Comparison of ENCODE assay signal across 22 cellular contexts in genomic region chr16:1335211-1335971, GRCh38. TPM values are rescaled to one million over a fixed set of nuclear protein-coding genes. Genes with fewer than 3 reads are reported as not detected.
DNase-seq lines count a peak whose midpoint lies in the region; ATAC-seq and TF ChIP-seq lines count a peak whose summit lies in the region.
"Had no signal": no experiment of that assay in that cellular context is flagged by ENCODE, and none has a peak within 500 bp of the region (broad histone marks: within the 10 kb centered on the region; RNA-seq: fewer than 3 reads in every experiment).

No MANE protein-coding gene starts in this region.

- H3K27me3 Mint-ChIP-seq in brain (peaks cover 47% of the 10 kb centered on the region), naive B cell (peaks cover 0 to 22% (median 0%) of the 10 kb centered on the region in 3 donors)

- TF ChIP-seq EP300 in Ishikawa (IDR thresholded peaks at IDR 0.05; ENCODE audit: borderline replicate concordance), result no peak

- H3K36me3 Mint-ChIP-seq in brain, result no peaks in the 10 kb centered on the region
- no peaks in the 10 kb centered on the region for H3K36me3 Mint-ChIP-seq in naive B cell
- H3K36me3 Mint-ChIP-seq: activated CD8-positive, alpha-beta memory T cell treated with anti-CD3 and anti-CD28 coated beads, Interleukin-2, amount 10 ng/mL, durations not matched to agents 7 days and 5 days had no signal

- H4K20me1 ChIP-seq in BLaER1 treated with 17β-estradiol and CSF1 and Interleukin-3, amounts not matched to agents 10 nM and 100 nM, result peaks cover 0 to 79% (median 52%) of the 10 kb centered on the region in 11 experiments; a peak in 18 of 22 replicates

- peak overlapping the region; percentile 64 to 90 (median 86) for H3K27ac Mint-ChIP-seq in brain
- H3K27ac Mint-ChIP-seq in naive B cell, result peak overlapping the region in 4 of 6 donors; percentile 28 to 87 (median 48)
- H3K27ac Mint-ChIP-seq: activated CD8-positive, alpha-beta memory T cell treated with anti-CD3 and anti-CD28 coated beads, Interleukin-2, amount 10 ng/mL, durations not matched to agents 7 days and 5 days had no signal

- H3K4me1 Mint-ChIP-seq in brain, result peaks cover 41% of the 10 kb centered on the region
- peaks cover 13 to 25% (median 17%) of the 10 kb centered on the region in 3 donors for H3K4me1 Mint-ChIP-seq in naive B cell

- no peaks in the 10 kb centered on the region for H3K9me3 Mint-ChIP-seq in brain
- H3K9me3 Mint-ChIP-seq in naive B cell, result peaks cover 0 to 1% (median 0%) of the 10 kb centered on the region in 7 donors

- peak overlapping the region in 8 of 11 experiments; percentile 24 to 65 (median 50); a peak in 14 of 22 replicates for H3K4me2 ChIP-seq in BLaER1 treated with 17β-estradiol and CSF1 and Interleukin-3, amounts not matched to agents 10 nM and 100 nM

- no peak for DNase-seq in naive B cell
- no peak for DNase-seq in MV-4-11 (lab: John Stamatoyannopoulos, UW)
- no peak for DNase-seq in DMS153 (lab: John Stamatoyannopoulos, UW)
- no peak for DNase-seq in NCI-H187 treated with DMSO at 0.1 percent for 48 hours (lab: John Stamatoyannopoulos, UW)
- DNase-seq: activated CD4-positive, alpha-beta T cell treated with anti-CD3 and anti-CD28 coated beads for 1 hour; activated CD8-positive, alpha-beta memory T cell treated with anti-CD3 and anti-CD28 coated beads, Interleukin-2, amount 10 ng/mL, durations not matched to agents 7 days and 5 days; activated effector memory CD4-positive, alpha-beta T cell treated with anti-CD3 and anti-CD28 coated beads, Interleukin-2, amount 50 U/mL, for 16 hours; BE2C; central memory CD4-positive, alpha-beta T cell; DMS53; GM23248; left cardiac atrium; NCI-H226; stimulated activated CD4-positive, alpha-beta T cell treated with anti-CD3 and anti-CD28 coated beads, Interleukin-4, amount 100 ng/mL, for 4 hours; stimulated activated CD8-positive, alpha-beta memory T cell treated with anti-CD3 and anti-CD28 coated beads, Interleukin-4, amount 100 ng/mL, for 48 hours; T1000 had no signal

- ATAC-seq in naive B cell (ENCODE audit: low read depth in 2 of 2), result no peak
- ATAC-seq in HG03565 (IDR thresholded peaks at IDR 0.05; ENCODE audit: unreplicated experiment), result no peak
- ATAC-seq: activated CD8-positive, alpha-beta memory T cell treated with anti-CD3 and anti-CD28 coated beads, Interleukin-2, amount 10 ng/mL, durations not matched to agents 7 days and 5 days; HepG2; left cardiac atrium had no signal

- H3K27ac ChIP-seq in BLaER1 treated with 17β-estradiol and CSF1 and Interleukin-3, amounts not matched to agents 10 nM and 100 nM, result no peak overlapping the region
- H3K27ac ChIP-seq: GM23248, parathyroid adenoma had no signal

- H3K36me3 ChIP-seq in BLaER1 treated with 17β-estradiol and CSF1 and Interleukin-3, amounts not matched to agents 10 nM and 100 nM, result no peaks in the 10 kb centered on the region
- H3K36me3 ChIP-seq: BE2C had no signal

- no peak overlapping the region for H3K4me3 ChIP-seq in BLaER1 treated with 17β-estradiol and CSF1 and Interleukin-3, amounts not matched to agents 10 nM and 100 nM
- H3K4me3 ChIP-seq: GM23248 had no signal

- no peak overlapping the region for H3K9ac ChIP-seq in BLaER1 treated with 17β-estradiol and CSF1 and Interleukin-3, amounts not matched to agents 10 nM and 100 nM
- H3K9ac ChIP-seq: GM23248, parathyroid adenoma had no signal

- H3K4me1 ChIP-seq in BLaER1 treated with 17β-estradiol and CSF1 and Interleukin-3, amounts not matched to agents 10 nM and 100 nM, result peaks cover 16 to 76% (median 68%) of the 10 kb centered on the region in 10 experiments

- no peak for TF ChIP-seq RAD21 in Ishikawa (IDR thresholded peaks at IDR 0.05; ENCODE audit: low read depth)

- peaks cover 0 to 8% (median 2%) of the 10 kb centered on the region in 11 experiments; a peak in 17 of 22 replicates for H3K9me3 ChIP-seq in BLaER1 treated with 17β-estradiol and CSF1 and Interleukin-3, amounts not matched to agents 10 nM and 100 nM (replicated peaks in 1 of 11)

- TF ChIP-seq CTCF in brain (conservative IDR thresholded peaks at IDR 0.05), result no peak

- H3K27me3 ChIP-seq in BLaER1 treated with 17β-estradiol and CSF1 and Interleukin-3, amounts not matched to agents 10 nM and 100 nM, result peaks cover 63 to 81% (median 76%) of the 10 kb centered on the region in 11 experiments

- peak overlapping the region; percentile 59 to 79 (median 75) for H3K4me3 Mint-ChIP-seq in brain
- peak overlapping the region in 2 of 8 donors; percentile 51 to 73 for H3K4me3 Mint-ChIP-seq in naive B cell
- H3K4me3 Mint-ChIP-seq: activated CD8-positive, alpha-beta memory T cell treated with anti-CD3 and anti-CD28 coated beads, Interleukin-2, amount 10 ng/mL, durations not matched to agents 7 days and 5 days had no signal

TF ChIP-seq in Ishikawa, 13 proteins besides CTCF, POLR2A, EP300 and RAD21:
- TF ChIP-seq TAF1 (IDR thresholded peaks at IDR 0.05; ENCODE audit: low read depth), result 0 out of 2 replicates have a peak, but pooled peaks have one; percentile 25
- no peak for TF ChIP-seq ZBTB7A (IDR thresholded peaks at IDR 0.05; ENCODE audit: low read depth)
TF ChIP-seq in Ishikawa: peak in this region for 1.

RNA-seq across cellular contexts. Expression of gene BAIAP3, which starts 1.9 kb away (rescaled TPM):
- 42.8 TPM for polyA plus RNA-seq in brain (ENCODE audit: insufficient read depth, low read depth, low replicate concordance)
- polyA plus RNA-seq in naive B cell (ENCODE audit: low read depth in 6 of 6), result 1 to 10 TPM in 1 of 6 donors, under 1 TPM in 4, not detected in 1; 0.20 to 1.3 (median 0.67) TPM

RNA-seq across cellular contexts. Expression of gene TSR3, which starts 16.3 kb away (rescaled TPM):
- polyA plus RNA-seq in brain (ENCODE audit: insufficient read depth, low read depth, low replicate concordance) (81.3 TPM), naive B cell (ENCODE audit: low read depth in 6 of 6) (100 to 1,000 TPM in 3 of 6 donors, 10 to 100 TPM in 3; 87.9 to 103 (median 99.1) TPM)

RNA-seq across cellular contexts. Expression of gene GNPTG, which starts 16.3 kb away (rescaled TPM):
- 82.2 TPM for polyA plus RNA-seq in brain (ENCODE audit: insufficient read depth, low read depth, low replicate concordance)
- polyA plus RNA-seq in naive B cell (ENCODE audit: low read depth in 6 of 6), result 10 to 100 TPM; 39.7 to 52.1 (median 44.6) TPM

RNA-seq across cellular contexts. Expression of gene UBE2I, which starts 26.0 kb away (rescaled TPM):
- polyA plus RNA-seq in brain (ENCODE audit: insufficient read depth, low read depth, low replicate concordance) (240 TPM), naive B cell (ENCODE audit: low read depth in 6 of 6) (100 to 1,000 TPM in 5 of 6 donors, 10 to 100 TPM in 1; 99.5 to 121 (median 114) TPM)

Comparison
In these comparisons a context has a peak if more than half of its experiments do, and no peak if none do; other contexts are left out.
1. RNA of gene BAIAP3, which starts 1.9 kb away (polyA plus RNA-seq): 42.8 TPM in brain (single experiment); 0.20 to 1.3 TPM in naive B cell; every median in the first group is over 10 times any median in the second.